In genomic region chr5:138467711-138468132, GRCh38 we compare ENCODE assay signal across 8 cellular contexts. TPM values are rescaled to one million over a fixed set of nuclear protein-coding genes. Genes with fewer than 3 reads are reported as not detected.
DNase-seq lines count a peak whose midpoint lies in the region; ATAC-seq and TF ChIP-seq lines count a peak whose summit lies in the region.

No MANE protein-coding gene starts in this region.

- H3K9ac ChIP-seq in PC-3 (ENCODE audit: low read length), result no peak overlapping the region

- peaks cover 29% of the 10 kb centered on the region for H3K4me1 ChIP-seq in CD8-positive, alpha-beta T cell (ENCODE audit: insufficient read depth, low read length)
- H3K4me1 ChIP-seq in PC-3 (ENCODE audit: insufficient read depth, low read length), result peaks cover 5% of the 10 kb centered on the region

- no peak overlapping the region for H3K27ac Mint-ChIP-seq in CD8-positive, alpha-beta T cell
- H3K27ac Mint-ChIP-seq in endothelial cell (ENCODE audit: unreplicated experiment), result peak overlapping the region; percentile 39

- H3K27me3 Mint-ChIP-seq in CD8-positive, alpha-beta T cell (ENCODE audit: low read depth), result no peaks in the 10 kb centered on the region
- peaks cover 29% of the 10 kb centered on the region for H3K27me3 Mint-ChIP-seq in endothelial cell (ENCODE audit: unreplicated experiment)

- H3K9me3 ChIP-seq in CD8-positive, alpha-beta T cell (ENCODE audit: low read length), result no peaks in the 10 kb centered on the region
- no peaks in the 10 kb centered on the region for H3K9me3 ChIP-seq in PC-3 (ENCODE audit: low read length)

- peaks cover 25% of the 10 kb centered on the region for H3K4me1 Mint-ChIP-seq in CD8-positive, alpha-beta T cell (ENCODE audit: low read depth)
- H3K4me1 Mint-ChIP-seq in endothelial cell (ENCODE audit: unreplicated experiment), result peaks cover 2% of the 10 kb centered on the region

- POLR2A ChIA-PET in CD8-positive, alpha-beta T cell (lab: Charles Lee), result interaction anchor here (0.5 kb wide), 1 partner anchor 205 kb away, joined by 3 read pairs; no protein-coding TSS in a partner anchor
- POLR2A ChIA-PET in RWPE1 (lab: Yijun Ruan, JAX; ENCODE audit: low non-redundant PET) (interaction anchor here (1.1 kb wide), 1 partner anchor 37 kb away, joined by 3 read pairs; no protein-coding TSS in a partner anchor), PC-3 (lab: Charles Lee; ENCODE audit: unreplicated experiment) (no interaction called here)

- H3K36me3 ChIP-seq in CD8-positive, alpha-beta T cell (ENCODE audit: insufficient read depth, low read length), result no peaks in the 10 kb centered on the region
- no peaks in the 10 kb centered on the region for H3K36me3 ChIP-seq in PC-3 (ENCODE audit: low read depth, low read length)

- H3K9me2 ChIP-seq in PC-3 (replicated peaks; ENCODE audit: low read length), result no peaks in the 10 kb centered on the region

- H3K27ac ChIP-seq in CD8-positive, alpha-beta T cell (ENCODE audit: low read depth, low read length), result no peak overlapping the region
- H3K27ac ChIP-seq in RWPE1, result peak overlapping the region; percentile 24; the same call in 1 of the 2 replicates
- no peak overlapping the region for H3K27ac ChIP-seq in PC-3 (ENCODE audit: low read length)

- H3K4me3 Mint-ChIP-seq in CD8-positive, alpha-beta T cell, result peak overlapping the region; percentile 91
- no peak overlapping the region for H3K4me3 Mint-ChIP-seq in endothelial cell (ENCODE audit: unreplicated experiment)

- intact Hi-C loops in CD8-positive, alpha-beta T cell (cut with DNase I, micrococcal nuclease), result loop anchor here (5.0 kb wide), 2 partner anchors 130 to 1095 kb away; partner anchors contain the start of genes FAM53C (in 1 of the 2) and UBE2D2 (in 1 of the 2)
- intact Hi-C loops in posterior vena cava (cut with DNase I) (no loop called here), PC-3 (cut with micrococcal nuclease) (no loop called here)

- H3F3A ChIP-seq in PC-3 (ENCODE audit: low read length, unreplicated experiment), result no peaks in the 10 kb centered on the region

- no peaks in the 10 kb centered on the region for H3K79me2 ChIP-seq in PC-3 (ENCODE audit: low read length)

- TF ChIP-seq CTCF in CD8-positive, alpha-beta T cell (IDR thresholded peaks at IDR 0.05), result no peak
- no peak for TF ChIP-seq CTCF in RWPE1 (conservative IDR thresholded peaks at IDR 0.05; ENCODE audit: low read depth)
- TF ChIP-seq CTCF in endothelial cell (IDR thresholded peaks at IDR 0.05; ENCODE audit: unreplicated experiment), result no peak
- no peak for TF ChIP-seq CTCF in PC-3 (conservative IDR thresholded peaks at IDR 0.05; ENCODE audit: low read depth, low read length)

- no peaks in the 10 kb centered on the region for H3K27me3 ChIP-seq in CD8-positive, alpha-beta T cell (ENCODE audit: insufficient read depth, low read length)
- peaks cover 16% of the 10 kb centered on the region for H3K27me3 ChIP-seq in PC-3 (ENCODE audit: low read length)

- CTCF ChIA-PET in CD8-positive, alpha-beta T cell (lab: Charles Lee), result interaction anchor here (11.4 kb wide), 1 partner anchor 18 kb away, joined by 100 read pairs; no protein-coding TSS in a partner anchor
- CTCF ChIA-PET in RWPE1 (lab: Yijun Ruan, JAX), result interaction anchor here (1.1 kb wide), 1 partner anchor 18 kb away, joined by 4 read pairs; no protein-coding TSS in a partner anchor
- CTCF ChIA-PET in PC-3 (lab: Charles Lee), result no interaction called here

- no peak overlapping the region for H3K4me3 ChIP-seq in CD8-positive, alpha-beta T cell (ENCODE audit: low read depth, low read length)
- H3K4me3 ChIP-seq in PC-3 (ENCODE audit: low read length), result no peak overlapping the region

- DNase-seq in CD8-positive, alpha-beta T cell, result no peak
- no peak for DNase-seq in RWPE1 (ENCODE audit: low spot score)
- no peak for DNase-seq in endothelial cell (ENCODE audit: low spot score)
- peak; percentile 83 for DNase-seq in posterior vena cava (ENCODE audit: low spot score)
- DNase-seq in PC-3, result no peak
- DNase-seq in HUDEP-2 (lab: John Stamatoyannopoulos, UW; ENCODE audit: unreplicated experiment in 76 of 76), result no peak
- DNase-seq in KG1 (lab: John Stamatoyannopoulos, UW), result no peak
- DNase-seq in DMS79 treated with DMSO at 0.1 percent for 48 hours (lab: John Stamatoyannopoulos, UW), result no peak

- H2AFZ ChIP-seq in PC-3 (ENCODE audit: low read length), result no peak overlapping the region

- peaks cover 16% of the 10 kb centered on the region for H3K36me3 Mint-ChIP-seq in CD8-positive, alpha-beta T cell
- H3K36me3 Mint-ChIP-seq in endothelial cell (ENCODE audit: low read depth, unreplicated experiment), result peaks cover 6% of the 10 kb centered on the region

- no peaks in the 10 kb centered on the region for H4K20me1 ChIP-seq in PC-3 (ENCODE audit: low read length)

- ATAC-seq in CD8-positive, alpha-beta T cell, result no peak
- no peak for ATAC-seq in PC-3

- H3K9me3 Mint-ChIP-seq in CD8-positive, alpha-beta T cell, result no peaks in the 10 kb centered on the region
- H3K9me3 Mint-ChIP-seq in endothelial cell (ENCODE audit: unreplicated experiment), result peaks cover 4% of the 10 kb centered on the region

- no TSS peak for BruUV-seq in PC-3 (replicated peaks; lab: Mats Ljungman, UMichigan)

- no peak overlapping the region for H3K4me2 ChIP-seq in PC-3 (ENCODE audit: low read length)

RNA-seq across cellular contexts. Expression of gene EGR1, which starts 2.4 kb away (rescaled TPM):
- total RNA-seq in CD8-positive, alpha-beta T cell, result 10 to 100 TPM; 12.1 to 12.7 TPM
- total RNA-seq in endothelial cell (ENCODE audit: unreplicated experiment), result 2.1 TPM
- total RNA-seq in posterior vena cava, result 100 to 1,000 TPM; 115 to 412 TPM
- total RNA-seq in PC-3 (2014; rRNA removed), result 1.5 and 1.9 TPM in 2 replicates

RNA-seq across cellular contexts. Expression of gene REEP2, which starts 28.9 kb away (rescaled TPM):
- total RNA-seq in CD8-positive, alpha-beta T cell, result under 1 TPM in 1 of 2 experiments, not detected in 1; 0.19 TPM
- total RNA-seq in endothelial cell (ENCODE audit: unreplicated experiment) (72.8 TPM), posterior vena cava (10 to 100 TPM; 12.5 to 13.0 TPM), PC-3 (2014; rRNA removed) (2.4 and 2.5 TPM in 2 replicates)

Comparison
In these comparisons a context has a peak if more than half of its experiments do, and no peak if none do; other contexts are left out.
1. RNA of gene EGR1, which starts 2.4 kb away (total RNA-seq): 115 to 412 TPM in posterior vena cava; 12.1 to 12.7 TPM in CD8-positive, alpha-beta T cell, 2.1 TPM in endothelial cell (single experiment) and 1.5 to 1.9 TPM in PC-3; every median in the first group is over 4 times any median in the second.
2. intact Hi-C loops: an anchor here in CD8-positive, alpha-beta T cell (5.0 kb wide); none called in posterior vena cava and PC-3.